Comparison of ENCODE assay signal across 27 cellular contexts in genomic region chr1:3311711-3312110, GRCh38.
DNase-seq lines count a peak whose midpoint lies in the region; ATAC-seq, FAIRE-seq and TF ChIP-seq lines count a peak whose summit lies in the region.
"Had no signal": no experiment of that assay in that cellular context is flagged by ENCODE, and none has a peak within 500 bp of the region (broad histone marks: within the 10 kb centered on the region; RNA-seq: fewer than 3 reads in every experiment).

No MANE protein-coding gene starts in this region.

- H3K4me3 Mint-ChIP-seq in brain (peak overlapping the region in 1 of 5 experiments; percentile 45), neural progenitor cell (no peak overlapping the region)
- H3K4me3 Mint-ChIP-seq: B cell; CD8-positive, alpha-beta T cell; IgD-negative memory B cell had no signal

- peak overlapping the region; percentile 92 for H3K27ac ChIP-seq in Panc1 (ENCODE audit: low read length)
- no peak overlapping the region for H3K27ac ChIP-seq in neural progenitor cell
- peak overlapping the region; percentile 78 for H3K27ac ChIP-seq in psoas muscle
- H3K27ac ChIP-seq: C4-2B had no signal

- no peak overlapping the region for H3K4me3 ChIP-seq in Panc1 (ENCODE audit: low read depth in 2 of 2, low read length in 2 of 2)
- H3K4me3 ChIP-seq in neural progenitor cell, result no peak overlapping the region
- no peak overlapping the region for H3K4me3 ChIP-seq in psoas muscle

- no peak for FAIRE-seq in GM12891 (lab: Jason Lieb, UNC)
- FAIRE-seq: GM12892, GM19239 had no signal

- H3K36me3 ChIP-seq in Panc1 (ENCODE audit: control insufficient read depth, insufficient read depth, low read length) (no peaks in the 10 kb centered on the region), neural progenitor cell (no peaks in the 10 kb centered on the region), psoas muscle (ENCODE audit: insufficient read depth in 1 of 2, low read depth in 1 of 2) (no peaks in the 10 kb centered on the region)

- no peak overlapping the region for H2AFZ ChIP-seq in neural progenitor cell (replicated peaks)

- peaks cover 2% of the 10 kb centered on the region for H3K27me3 Mint-ChIP-seq in brain
- H3K27me3 Mint-ChIP-seq in neural progenitor cell (ENCODE audit: insufficient read depth, low read depth), result peaks cover 10% of the 10 kb centered on the region

- no peaks in the 10 kb centered on the region for H3K9me3 ChIP-seq in Panc1 (ENCODE audit: control insufficient read depth, insufficient read depth, low read depth, low read length)
- no peaks in the 10 kb centered on the region for H3K9me3 ChIP-seq in neural progenitor cell (ENCODE audit: low read depth)
- H3K9me3 ChIP-seq in psoas muscle, result no peaks in the 10 kb centered on the region

- no peak overlapping the region for H3K4me2 ChIP-seq in neural progenitor cell

- H3K9me3 Mint-ChIP-seq in brain (peaks cover 0 to 2% (median 0%) of the 10 kb centered on the region in 5 experiments), neural progenitor cell (no peaks in the 10 kb centered on the region)

- peaks cover 8% of the 10 kb centered on the region for H4K20me1 ChIP-seq in neural progenitor cell (ENCODE audit: low read depth)

- H3K27me3 ChIP-seq in Panc1 (ENCODE audit: control insufficient read depth, insufficient read depth, low read length), result no peaks in the 10 kb centered on the region
- H3K27me3 ChIP-seq in neural progenitor cell, result peaks cover 8% of the 10 kb centered on the region
- H3K27me3 ChIP-seq in psoas muscle (ENCODE audit: insufficient read depth in 3 of 3, low read length in 2 of 3), result peaks cover 0 to 55% (median 13%) of the 10 kb centered on the region in 3 donors

- peaks cover 28% of the 10 kb centered on the region for H3F3A ChIP-seq in neural progenitor cell (ENCODE audit: low read depth)

- ATAC-seq in Panc1, result no peak
- no peak for ATAC-seq in psoas muscle
- ATAC-seq in HG03097 (IDR thresholded peaks at IDR 0.05; ENCODE audit: low FRiP score, unreplicated experiment), result no peak
- ATAC-seq: CD8-positive, alpha-beta T cell; HCT116; PC-3 had no signal

- intact Hi-C loops in Panc1 (cut with micrococcal nuclease; ENCODE audit: unreplicated experiment) (no loop called here), psoas muscle (cut with DNase I) (no loop called here)

- in situ Hi-C loops in Panc1 (cut with HindIII; ENCODE audit: low pct_unique_long_range_greater_than_20kb, low sequenced_read_pairs) (no loop called here), GM13976 (cut with MboI; ENCODE audit: low sequenced_read_pairs, unreplicated experiment) (no loop called here)

- CTCF ChIA-PET in Panc1 (lab: Charles Lee), result no interaction called here

- peaks cover 60% of the 10 kb centered on the region for H3K4me1 Mint-ChIP-seq in brain
- H3K4me1 Mint-ChIP-seq in neural progenitor cell, result peaks cover 43% of the 10 kb centered on the region

- 85 to 100% (median 97%) methylated on average over 8 of the region's 8 CpGs for WGBS in psoas muscle, 3 donors

- H3K79me2 ChIP-seq in neural progenitor cell (ENCODE audit: low read depth), result no peaks in the 10 kb centered on the region

- H3K36me3 Mint-ChIP-seq in brain (no peaks in the 10 kb centered on the region), neural progenitor cell (no peaks in the 10 kb centered on the region)
- H3K36me3 Mint-ChIP-seq: CD8-positive, alpha-beta T cell had no signal

- DNase-seq in Panc1 (ENCODE audit: low read depth, low spot score) (no peak), neural progenitor cell (ENCODE audit: low spot score) (no peak), psoas muscle (no peak), GM12891 (ENCODE audit: insufficient read length, low spot score) (no peak), GM13976 (ENCODE audit: low spot score) (no peak), COLO668 (lab: John Stamatoyannopoulos, UW; ENCODE audit: unreplicated experiment) (no peak)
- DNase-seq: CD8-positive, alpha-beta T cell; DMS79 treated with DMSO at 0.1 percent for 48 hours; GF-D8; NCI-H1048; NCI-H1436; NCI-H187 treated with DMSO at 0.1 percent for 48 hours; NCI-H2107; NCI-H524 treated with DMSO at 0.1 percent for 48 hours; NCI-H774; NK-92 treated with Interleukin-12 subunit alpha and Interleukin-12 subunit beta, amount 100 ng/mL, for 24 hours; PC-3; RPMI8226; SHP77 treated with DMSO at 0.1 percent for 48 hours had no signal

- H3K27ac Mint-ChIP-seq in brain (peak overlapping the region in 3 of 5 experiments; percentile 68 to 83 (median 78)), neural progenitor cell (peak overlapping the region; percentile 83)
- H3K27ac Mint-ChIP-seq: B cell; CD8-positive, alpha-beta T cell; IgD-negative memory B cell had no signal

- no peak for TF ChIP-seq POLR2A in GM12891 (IDR thresholded peaks at IDR 0.05; ENCODE audit: low read depth, low read length)

- TF ChIP-seq CTCF in Panc1 (IDR thresholded peaks at IDR 0.05) (no peak), brain (conservative IDR thresholded peaks at IDR 0.05) (no peak), neural progenitor cell (IDR thresholded peaks at IDR 0.05) (no peak), psoas muscle (IDR thresholded peaks at IDR 0.05) (no peak), GM13976 (IDR thresholded peaks at IDR 0.05; ENCODE audit: borderline replicate concordance, control extremely low read depth, extremely low read depth, insufficient read depth, missing control alignments) (no peak)

- H3K9ac ChIP-seq in neural progenitor cell, result no peak overlapping the region

- no TSS peak for BruUV-seq in Panc1 (replicated peaks; lab: Mats Ljungman, UMichigan)

- H3K4me1 ChIP-seq in Panc1 (ENCODE audit: control insufficient read depth, insufficient read depth, low read length), result peaks cover 46% of the 10 kb centered on the region
- peaks cover 37% of the 10 kb centered on the region for H3K4me1 ChIP-seq in neural progenitor cell
- H3K4me1 ChIP-seq in psoas muscle, result peaks cover 17% of the 10 kb centered on the region

- POLR2A ChIA-PET in Panc1 (lab: Charles Lee), result no interaction called here

TF ChIP-seq in GM12891, 5 proteins besides CTCF, POLR2A, EP300 and RAD21:
- no peak for TF ChIP-seq SPI1 (IDR thresholded peaks at IDR 0.05; ENCODE audit: low read depth, low read length)
- no peak for TF ChIP-seq PAX5 (IDR thresholded peaks at IDR 0.05; ENCODE audit: insufficient read depth, low read length, severe bottlenecking)
- TF ChIP-seq POU2F2 (IDR thresholded peaks at IDR 0.05; ENCODE audit: low read depth, low read length), result no peak
- no peak for TF ChIP-seq POLR2AphosphoS5 (IDR thresholded peaks at IDR 0.05; ENCODE audit: low read depth, low read length)
- no peak for TF ChIP-seq TAF1 (IDR thresholded peaks at IDR 0.05; ENCODE audit: low read depth, low read length)
